In genomic region chr2:120238728-120239487, GRCh38 we compare ENCODE assay signal across 1 cellular context.
TF ChIP-seq lines count a peak whose summit lies in the region.

No MANE protein-coding gene starts in this region.

TF ChIP-seq in HepG2, 621 proteins besides CTCF, POLR2A, EP300 and RAD21 (continued from another document and continues in another):
- TF ChIP-seq ZNF281 (CRISPR knock-in tag; IDR thresholded peaks at IDR 0.05; ENCODE audit: borderline replicate concordance), result no peak
- no peak for TF ChIP-seq TCF12 (IDR thresholded peaks at IDR 0.05)
- 0 out of 2 replicates have a peak, but pooled peaks have one; percentile 55 for TF ChIP-seq TCF12 (CRISPR knock-in tag; IDR thresholded peaks at IDR 0.05)
- TF ChIP-seq ZNF354B (CRISPR knock-in tag; IDR thresholded peaks at IDR 0.05), result no peak
- TF ChIP-seq PCBP2 (optimal IDR thresholded peaks at IDR 0.05; ENCODE audit: low read depth, low read length, poor library complexity, severe bottlenecking), result no peak
- TF ChIP-seq CAMTA2 (CRISPR knock-in tag; IDR thresholded peaks at IDR 0.05; ENCODE audit: borderline replicate concordance), result no peak
- peak; percentile 19 for TF ChIP-seq U2AF1 (optimal IDR thresholded peaks at IDR 0.05; ENCODE audit: low read depth, low read length)
- TF ChIP-seq GFI1 (CRISPR knock-in tag; IDR thresholded peaks at IDR 0.05; ENCODE audit: borderline replicate concordance), result no peak; the same call in 1 of the 2 replicates
- TF ChIP-seq ZFY (CRISPR knock-in tag; IDR thresholded peaks at IDR 0.05), result no peak
- TF ChIP-seq HBP1 (CRISPR knock-in tag; IDR thresholded peaks at IDR 0.05; ENCODE audit: low read depth), result no peak
- TF ChIP-seq ZSCAN30 (CRISPR knock-in tag; IDR thresholded peaks at IDR 0.05), result no peak
- no peak for TF ChIP-seq ZNF326 (CRISPR knock-in tag; IDR thresholded peaks at IDR 0.05; ENCODE audit: borderline replicate concordance)
- TF ChIP-seq MIXL1 (CRISPR knock-in tag; IDR thresholded peaks at IDR 0.05), result no peak
- TF ChIP-seq ZFAT (CRISPR knock-in tag; conservative IDR thresholded peaks at IDR 0.05), result no peak
- no peak; the same call in 1 of the 2 replicates for TF ChIP-seq ZFX (CRISPR knock-in tag; IDR thresholded peaks at IDR 0.05; ENCODE audit: low read depth)
- no peak for TF ChIP-seq ZNF441 (CRISPR knock-in tag; IDR thresholded peaks at IDR 0.05; ENCODE audit: borderline replicate concordance)
- no peak for TF ChIP-seq ZNF660 (CRISPR knock-in tag; IDR thresholded peaks at IDR 0.05; ENCODE audit: borderline replicate concordance, low read depth)
- no peak for TF ChIP-seq ELK4 (CRISPR knock-in tag; IDR thresholded peaks at IDR 0.05; ENCODE audit: borderline replicate concordance)
- TF ChIP-seq ZNF512 (CRISPR knock-in tag; IDR thresholded peaks at IDR 0.05), result no peak
- no peak for TF ChIP-seq ZHX1 (CRISPR knock-in tag; IDR thresholded peaks at IDR 0.05; ENCODE audit: low read depth)
- TF ChIP-seq ZNF138 (CRISPR knock-in tag; IDR thresholded peaks at IDR 0.05; ENCODE audit: low read depth), result no peak
- no peak; the same call in 1 of the 2 replicates for TF ChIP-seq ZNF274 (CRISPR knock-in tag; IDR thresholded peaks at IDR 0.05)
- peak; percentile 83 for TF ChIP-seq ZNF687 (CRISPR knock-in tag; IDR thresholded peaks at IDR 0.05)
- no peak for TF ChIP-seq SIX4 (CRISPR knock-in tag; IDR thresholded peaks at IDR 0.05)
- TF ChIP-seq ZNF343 (CRISPR knock-in tag; IDR thresholded peaks at IDR 0.05), result no peak
- no peak for TF ChIP-seq ATF7-NPFF (CRISPR knock-in tag; IDR thresholded peaks at IDR 0.05; ENCODE audit: low read depth)
- TF ChIP-seq THAP8 (CRISPR knock-in tag; IDR thresholded peaks at IDR 0.05; ENCODE audit: borderline replicate concordance), result no peak
- TF ChIP-seq DRAP1 (CRISPR knock-in tag; IDR thresholded peaks at IDR 0.05), result 0 out of 2 replicates have a peak, but pooled peaks have one; percentile 15
- TF ChIP-seq ZFP90 (CRISPR knock-in tag; IDR thresholded peaks at IDR 0.05; ENCODE audit: borderline replicate concordance), result no peak
- TF ChIP-seq CCAR2 (optimal IDR thresholded peaks at IDR 0.05; ENCODE audit: low read depth, low read length), result no peak
- TF ChIP-seq ZNF598 (CRISPR knock-in tag; IDR thresholded peaks at IDR 0.05; ENCODE audit: borderline replicate concordance), result no peak
- TF ChIP-seq ZNF496 (CRISPR knock-in tag; IDR thresholded peaks at IDR 0.05; ENCODE audit: insufficient replicate concordance), result no peak
- TF ChIP-seq BCLAF1 (IDR thresholded peaks at IDR 0.05), result no peak
- TF ChIP-seq ZNF101 (CRISPR knock-in tag; IDR thresholded peaks at IDR 0.05; ENCODE audit: borderline replicate concordance, low read depth), result no peak
- no peak for TF ChIP-seq ZNF24 (IDR thresholded peaks at IDR 0.05)
- TF ChIP-seq PHB2 (IDR thresholded peaks at IDR 0.05; ENCODE audit: partially characterized antibody), result no peak
- no peak for TF ChIP-seq MAFG (CRISPR knock-in tag; IDR thresholded peaks at IDR 0.05)
- no peak for TF ChIP-seq ZNF629 (CRISPR knock-in tag; conservative IDR thresholded peaks at IDR 0.05)
- TF ChIP-seq SIN3B (IDR thresholded peaks at IDR 0.05; ENCODE audit: low read length), result no peak
- TF ChIP-seq ZNF3 (CRISPR knock-in tag; IDR thresholded peaks at IDR 0.05), result no peak
- TF ChIP-seq YY1 (IDR thresholded peaks at IDR 0.05; ENCODE audit: insufficient read depth, insufficient replicate concordance, low read depth, low read length), result no peak
- peak; percentile 89 for TF ChIP-seq THAP7 (CRISPR knock-in tag; IDR thresholded peaks at IDR 0.05)
- no peak for TF ChIP-seq NFIC (IDR thresholded peaks at IDR 0.05; ENCODE audit: low read length)
- TF ChIP-seq ZNF296 (CRISPR knock-in tag; conservative IDR thresholded peaks at IDR 0.05), result no peak
- TF ChIP-seq HMG20A (CRISPR knock-in tag; IDR thresholded peaks at IDR 0.05; ENCODE audit: borderline replicate concordance), result no peak
- no peak for TF ChIP-seq RORA (CRISPR knock-in tag; IDR thresholded peaks at IDR 0.05)
- no peak for TF ChIP-seq BHLHE40 (IDR thresholded peaks at IDR 0.05; ENCODE audit: low read length)
- TF ChIP-seq ZNF616 (CRISPR knock-in tag; IDR thresholded peaks at IDR 0.05; ENCODE audit: low read depth), result no peak
- TF ChIP-seq SALL1 (CRISPR knock-in tag; IDR thresholded peaks at IDR 0.05), result peak; percentile 72
- no peak for TF ChIP-seq TEAD3 (CRISPR knock-in tag; optimal IDR thresholded peaks at IDR 0.05; ENCODE audit: borderline replicate concordance)
